19 cellular contexts compared by ENCODE assay signal in genomic region chr1:223214272-223214807, GRCh38.
"Had no signal": no experiment of that assay in that cellular context is flagged by ENCODE, and none has a peak within 500 bp of the region (broad histone marks: within the 10 kb centered on the region; RNA-seq: fewer than 3 reads in every experiment).

No MANE protein-coding gene starts in this region.

- H3K36me3 Mint-ChIP-seq: activated naive CD8-positive, alpha-beta T cell treated with anti-CD3 and anti-CD28 coated beads for 36 hours; neural progenitor cell had no signal

- H3K4me3 ChIP-seq: cardiac muscle cell, dorsolateral prefrontal cortex, mucosa of descending colon, neural progenitor cell, prostate gland, right atrium auricular region had no signal

- H3K27me3 ChIP-seq: cardiac muscle cell, dorsolateral prefrontal cortex, neural progenitor cell, right atrium auricular region had no signal

- H3K27ac ChIP-seq: cardiac muscle cell, dorsolateral prefrontal cortex, neural progenitor cell, prostate gland, right atrium auricular region, VCaP had no signal

- H3K27ac Mint-ChIP-seq: activated naive CD8-positive, alpha-beta T cell treated with anti-CD3 and anti-CD28 coated beads for 36 hours; activated T-helper 1 cell treated with anti-CD3 and anti-CD28 coated beads, Interleukin-12 subunit alpha, Interleukin-12 subunit beta, Interleukin-2, Interleukin-4 antibody, amounts not matched to agents 30 ng/mL and 10 ng/mL and 1 ng/mL, durations not matched to agents 14 hours and 24 hours and 36 hours; naive B cell; neural progenitor cell; stimulated activated naive CD8-positive, alpha-beta T cell treated with anti-CD3 and anti-CD28 coated beads, Interleukin-15, Interleukin-2, amounts not matched to agents 100 ng/mL and 50 ng/mL, for 24 hours had no signal

- H3K4me1 ChIP-seq: prostate gland had no signal

- H3K4me3 Mint-ChIP-seq: activated naive CD8-positive, alpha-beta T cell treated with anti-CD3 and anti-CD28 coated beads for 36 hours; activated T-helper 1 cell treated with anti-CD3 and anti-CD28 coated beads, Interleukin-12 subunit alpha, Interleukin-12 subunit beta, Interleukin-2, Interleukin-4 antibody, amounts not matched to agents 30 ng/mL and 10 ng/mL and 1 ng/mL, durations not matched to agents 14 hours and 24 hours and 36 hours; naive B cell; neural progenitor cell; stimulated activated naive CD8-positive, alpha-beta T cell treated with anti-CD3 and anti-CD28 coated beads, Interleukin-15, Interleukin-2, amounts not matched to agents 100 ng/mL and 50 ng/mL, for 24 hours had no signal

- ATAC-seq: mucosa of descending colon had no signal

- DNase-seq: activated CD4-positive, alpha-beta T cell treated with anti-CD3 and anti-CD28 coated beads for 1 hour; activated CD8-positive, alpha-beta memory T cell treated with anti-CD3 and anti-CD28 coated beads for 24 hours; activated naive CD4-positive, alpha-beta T cell; activated naive CD8-positive, alpha-beta T cell treated with anti-CD3 and anti-CD28 coated beads for 36 hours; amniotic stem cell; dorsolateral prefrontal cortex; mesenchymal stem cell; mucosa of descending colon; naive B cell; stimulated activated CD4-positive, alpha-beta T cell treated with anti-CD3 and anti-CD28 coated beads, Interleukin-12 subunit alpha, Interleukin-12 subunit beta, amount 100 ng/mL, for 4 hours; stimulated activated CD4-positive, alpha-beta T cell treated with anti-CD3 and anti-CD28 coated beads, Interleukin-1b, Interleukin-23, amount 100 ng/mL, for 48 hours; trophoblast cell had no signal

- H3K4me1 Mint-ChIP-seq: activated naive CD8-positive, alpha-beta T cell treated with anti-CD3 and anti-CD28 coated beads for 36 hours; naive B cell had no signal

- H3K27me3 Mint-ChIP-seq: activated naive CD8-positive, alpha-beta T cell treated with anti-CD3 and anti-CD28 coated beads for 36 hours; stimulated activated naive CD8-positive, alpha-beta T cell treated with anti-CD3 and anti-CD28 coated beads, Interleukin-15, Interleukin-2, amounts not matched to agents 100 ng/mL and 50 ng/mL, for 24 hours had no signal

- H3K9me3 ChIP-seq: prostate gland had no signal

- H3K36me3 ChIP-seq: cardiac muscle cell, neural progenitor cell, prostate gland, right atrium auricular region had no signal
